Comparison of ENCODE assay signal across 29 cellular contexts in genomic region chr2:129738799-129739198, GRCh38.
"Had no signal": no experiment of that assay in that cellular context is flagged by ENCODE, and none has a peak within 500 bp of the region (broad histone marks: within the 10 kb centered on the region; RNA-seq: fewer than 3 reads in every experiment).

No MANE protein-coding gene starts in this region.

- H3K4me3 Mint-ChIP-seq: naive thymus-derived CD8-positive, alpha-beta T cell; nephron; neural crest cell; stimulated activated naive B cell treated with anti-CD40 and anti-IgM and Interleukin-4, amounts not matched to agents 10 μg/mL and 1 μg/mL and 100 μg/mL, for 72 hours had no signal

- H3K27ac Mint-ChIP-seq: naive thymus-derived CD8-positive, alpha-beta T cell; nephron; stimulated activated naive B cell treated with anti-CD40 and anti-IgM and Interleukin-4, amounts not matched to agents 10 μg/mL and 1 μg/mL and 100 μg/mL, for 72 hours had no signal

- H3K36me3 ChIP-seq: left lung, lower lobe of right lung, neutrophil, ovary, prostate gland, stomach, thyroid gland, transverse colon, upper lobe of right lung had no signal

- H3K27ac ChIP-seq: left lung, lower lobe of right lung, neutrophil, ovary, prostate gland, skin epidermis, stomach, testis, thyroid gland, transverse colon, upper lobe of right lung had no signal

- H3K4me1 ChIP-seq: left lung, lower lobe of right lung, prostate gland, stomach, testis, thyroid gland, transverse colon, upper lobe of right lung had no signal

- H3K36me3 Mint-ChIP-seq: naive thymus-derived CD8-positive, alpha-beta T cell; stimulated activated naive B cell treated with anti-CD40 and anti-IgM and Interleukin-4, amounts not matched to agents 10 μg/mL and 1 μg/mL and 100 μg/mL, for 72 hours had no signal

- H3K4me1 Mint-ChIP-seq: neural crest cell; stimulated activated naive B cell treated with anti-CD40 and anti-IgM and Interleukin-4, amounts not matched to agents 10 μg/mL and 1 μg/mL and 100 μg/mL, for 72 hours had no signal

- H3K9me3 Mint-ChIP-seq: naive thymus-derived CD8-positive, alpha-beta T cell; nephron; neural crest cell; stimulated activated naive B cell treated with anti-CD40 and anti-IgM and Interleukin-4, amounts not matched to agents 10 μg/mL and 1 μg/mL and 100 μg/mL, for 72 hours had no signal

- DNase-seq: hippocampal formation; kidney; left colon; left lung; lower lobe of right lung; mammary epithelial cell; mesenchymal stem cell; naive thymus-derived CD8-positive, alpha-beta T cell; occipital lobe; ovary; retina; right cardiac atrium; stimulated activated CD4-positive, alpha-beta T cell treated with anti-CD3 and anti-CD28 coated beads, Interleukin-12 subunit alpha, Interleukin-12 subunit beta, amount 100 ng/mL, for 4 hours; stimulated activated CD4-positive, alpha-beta T cell treated with anti-CD3 and anti-CD28 coated beads, Interleukin-15, amount 100 ng/mL, for 24 hours; stimulated activated CD4-positive, alpha-beta T cell treated with anti-CD3 and anti-CD28 coated beads, Interleukin-2, amount 100 ng/mL, for 24 hours; stimulated activated CD4-positive, alpha-beta T cell treated with anti-CD3 and anti-CD28 coated beads, Interleukin-4, amount 100 ng/mL, for 1 hour; stimulated activated naive B cell treated with anti-CD40 and anti-IgM and Interleukin-4, amounts not matched to agents 10 μg/mL and 1 μg/mL and 100 μg/mL, for 72 hours; stimulated activated naive CD8-positive, alpha-beta T cell treated with anti-CD3 and anti-CD28 coated beads, Interleukin-15, Interleukin-2, amounts not matched to agents 100 U/mL and 50 U/mL, for 24 hours; stomach; testis; thyroid gland; transverse colon; upper lobe of right lung had no signal

- H3K27me3 ChIP-seq: left lung, neutrophil, ovary, stomach, testis, thyroid gland, transverse colon, upper lobe of right lung had no signal

- H3K9me3 ChIP-seq: left lung, lower lobe of right lung, neutrophil, ovary, prostate gland, stomach, testis, thyroid gland, transverse colon, upper lobe of right lung had no signal

- H3K4me3 ChIP-seq: left lung, lower lobe of right lung, ovary, prostate gland, skin epidermis, stomach, testis, thyroid gland, transverse colon, upper lobe of right lung had no signal

- ATAC-seq: left colon; left lung; lower lobe of right lung; naive thymus-derived CD8-positive, alpha-beta T cell; sciatic nerve; stimulated activated naive B cell treated with anti-CD40 and anti-IgM and Interleukin-4, amounts not matched to agents 10 μg/mL and 1 μg/mL and 100 μg/mL, for 72 hours; stimulated activated naive CD8-positive, alpha-beta T cell treated with anti-CD3 and anti-CD28 coated beads, Interleukin-15, Interleukin-2, amounts not matched to agents 100 U/mL and 50 U/mL, for 24 hours; upper lobe of right lung had no signal
